Comparison of ENCODE assay signal across 1 cellular context in the genomic region with DNA sequence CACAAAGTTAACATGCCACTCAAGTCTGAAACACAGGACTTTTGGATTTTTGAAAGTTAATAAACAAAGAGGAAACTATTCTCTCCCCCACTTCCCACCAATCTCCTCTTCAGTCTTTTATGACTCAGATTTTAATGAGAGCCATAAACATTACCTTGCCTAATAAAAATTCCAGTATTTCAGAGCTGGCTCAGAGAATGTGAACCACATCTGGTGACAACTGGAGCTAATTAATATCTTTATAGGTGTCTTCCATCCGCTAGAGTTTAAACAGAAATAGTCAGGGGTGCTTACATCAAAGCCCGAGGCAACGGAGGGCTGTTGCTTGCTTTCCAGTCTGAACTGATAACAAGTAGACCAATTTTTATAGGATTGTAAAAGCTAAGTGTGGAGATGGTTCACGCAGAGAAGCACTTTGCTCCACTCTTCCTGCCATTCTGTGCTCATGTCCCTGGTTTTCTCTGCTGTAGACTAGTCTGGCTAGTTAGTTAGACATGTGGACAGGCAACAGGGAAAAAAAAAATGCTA.
TF ChIP-seq lines count a peak whose summit lies in the region.

No MANE protein-coding gene starts in this region.

TF ChIP-seq in HEK293, 187 proteins besides CTCF, POLR2A, EP300 and RAD21 (continued from another document and continues in another):
- peak; percentile 69 for TF ChIP-seq ZNF398 (tag by site-specific recombination; IDR thresholded peaks at IDR 0.05)
- TF ChIP-seq ZNF677 (tag by site-specific recombination; IDR thresholded peaks at IDR 0.05) = no peak
- no peak for TF ChIP-seq ZNF148 (tag by site-specific recombination; IDR thresholded peaks at IDR 0.05; ENCODE audit: borderline replicate concordance)
- TF ChIP-seq, protein P1, sequence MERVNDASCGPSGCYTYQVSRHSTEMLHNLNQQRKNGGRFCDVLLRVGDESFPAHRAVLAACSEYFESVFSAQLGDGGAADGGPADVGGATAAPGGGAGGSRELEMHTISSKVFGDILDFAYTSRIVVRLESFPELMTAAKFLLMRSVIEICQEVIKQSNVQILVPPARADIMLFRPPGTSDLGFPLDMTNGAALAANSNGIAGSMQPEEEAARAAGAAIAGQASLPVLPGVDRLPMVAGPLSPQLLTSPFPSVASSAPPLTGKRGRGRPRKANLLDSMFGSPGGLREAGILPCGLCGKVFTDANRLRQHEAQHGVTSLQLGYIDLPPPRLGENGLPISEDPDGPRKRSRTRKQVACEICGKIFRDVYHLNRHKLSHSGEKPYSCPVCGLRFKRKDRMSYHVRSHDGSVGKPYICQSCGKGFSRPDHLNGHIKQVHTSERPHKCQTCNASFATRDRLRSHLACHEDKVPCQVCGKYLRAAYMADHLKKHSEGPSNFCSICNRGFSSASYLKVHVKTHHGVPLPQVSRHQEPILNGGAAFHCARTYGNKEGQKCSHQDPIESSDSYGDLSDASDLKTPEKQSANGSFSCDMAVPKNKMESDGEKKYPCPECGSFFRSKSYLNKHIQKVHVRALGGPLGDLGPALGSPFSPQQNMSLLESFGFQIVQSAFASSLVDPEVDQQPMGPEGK (tag by site-specific recombination; IDR thresholded peaks at IDR 0.05) = 0 out of 2 replicates have a peak, but pooled peaks have one; percentile 27
- no peak for TF ChIP-seq ZNF121 (tag by site-specific recombination; IDR thresholded peaks at IDR 0.05)
- no peak for TF ChIP-seq GLI4 (tag by site-specific recombination; IDR thresholded peaks at IDR 0.05)
- peak; percentile 96 for TF ChIP-seq ZNF561 (tag by site-specific recombination; IDR thresholded peaks at IDR 0.05; ENCODE audit: borderline replicate concordance)
- peak; percentile 66 for TF ChIP-seq ZNF2 (tag by site-specific recombination; IDR thresholded peaks at IDR 0.05)
- TF ChIP-seq YY1 (tag by site-specific recombination; IDR thresholded peaks at IDR 0.05) = no peak; the same call in 1 of the 2 replicates
- 0 out of 2 replicates have a peak, but pooled peaks have one; percentile 53 for TF ChIP-seq ZNF19 (tag by site-specific recombination; IDR thresholded peaks at IDR 0.05; ENCODE audit: low read depth)
- TF ChIP-seq ZNF654 (tag by site-specific recombination; IDR thresholded peaks at IDR 0.05; ENCODE audit: low read depth) = no peak
- TF ChIP-seq ZNF488 (tag by site-specific recombination; IDR thresholded peaks at IDR 0.05) = peak; percentile 89; the same call in 1 of the 2 replicates
- TF ChIP-seq, protein P2, sequence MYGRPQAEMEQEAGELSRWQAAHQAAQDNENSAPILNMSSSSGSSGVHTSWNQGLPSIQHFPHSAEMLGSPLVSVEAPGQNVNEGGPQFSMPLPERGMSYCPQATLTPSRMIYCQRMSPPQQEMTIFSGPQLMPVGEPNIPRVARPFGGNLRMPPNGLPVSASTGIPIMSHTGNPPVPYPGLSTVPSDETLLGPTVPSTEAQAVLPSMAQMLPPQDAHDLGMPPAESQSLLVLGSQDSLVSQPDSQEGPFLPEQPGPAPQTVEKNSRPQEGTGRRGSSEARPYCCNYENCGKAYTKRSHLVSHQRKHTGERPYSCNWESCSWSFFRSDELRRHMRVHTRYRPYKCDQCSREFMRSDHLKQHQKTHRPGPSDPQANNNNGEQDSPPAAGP (tag by site-specific recombination; IDR thresholded peaks at IDR 0.05) = no peak
- TF ChIP-seq ZNF423 (tag by site-specific recombination; IDR thresholded peaks at IDR 0.05) = no peak; the same call in 1 of the 2 replicates
- TF ChIP-seq, protein P3, sequence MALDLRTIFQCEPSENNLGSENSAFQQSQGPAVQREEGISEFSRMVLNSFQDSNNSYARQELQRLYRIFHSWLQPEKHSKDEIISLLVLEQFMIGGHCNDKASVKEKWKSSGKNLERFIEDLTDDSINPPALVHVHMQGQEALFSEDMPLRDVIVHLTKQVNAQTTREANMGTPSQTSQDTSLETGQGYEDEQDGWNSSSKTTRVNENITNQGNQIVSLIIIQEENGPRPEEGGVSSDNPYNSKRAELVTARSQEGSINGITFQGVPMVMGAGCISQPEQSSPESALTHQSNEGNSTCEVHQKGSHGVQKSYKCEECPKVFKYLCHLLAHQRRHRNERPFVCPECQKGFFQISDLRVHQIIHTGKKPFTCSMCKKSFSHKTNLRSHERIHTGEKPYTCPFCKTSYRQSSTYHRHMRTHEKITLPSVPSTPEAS (tag by site-specific recombination; IDR thresholded peaks at IDR 0.05) = peak; percentile 28; the same call in 1 of the 2 replicates
- no peak for TF ChIP-seq ZNF791 (tag by site-specific recombination; IDR thresholded peaks at IDR 0.05)
- peak; percentile 83 for TF ChIP-seq ZSCAN30 (tag by site-specific recombination; IDR thresholded peaks at IDR 0.05)
- TF ChIP-seq ZNF24 (tag by site-specific recombination; IDR thresholded peaks at IDR 0.05) = peak; percentile 81; the same call in 1 of the 2 replicates
- peak; percentile 83; the same call in 1 of the 2 replicates for TF ChIP-seq ZNF645 (tag by site-specific recombination; IDR thresholded peaks at IDR 0.05)
- TF ChIP-seq, protein P4, sequence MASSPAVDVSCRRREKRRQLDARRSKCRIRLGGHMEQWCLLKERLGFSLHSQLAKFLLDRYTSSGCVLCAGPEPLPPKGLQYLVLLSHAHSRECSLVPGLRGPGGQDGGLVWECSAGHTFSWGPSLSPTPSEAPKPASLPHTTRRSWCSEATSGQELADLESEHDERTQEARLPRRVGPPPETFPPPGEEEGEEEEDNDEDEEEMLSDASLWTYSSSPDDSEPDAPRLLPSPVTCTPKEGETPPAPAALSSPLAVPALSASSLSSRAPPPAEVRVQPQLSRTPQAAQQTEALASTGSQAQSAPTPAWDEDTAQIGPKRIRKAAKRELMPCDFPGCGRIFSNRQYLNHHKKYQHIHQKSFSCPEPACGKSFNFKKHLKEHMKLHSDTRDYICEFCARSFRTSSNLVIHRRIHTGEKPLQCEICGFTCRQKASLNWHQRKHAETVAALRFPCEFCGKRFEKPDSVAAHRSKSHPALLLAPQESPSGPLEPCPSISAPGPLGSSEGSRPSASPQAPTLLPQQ (tag by site-specific recombination; IDR thresholded peaks at IDR 0.05) = peak; percentile 72
- peak; percentile 63; the same call in 1 of the 2 replicates for TF ChIP-seq ZNF10 (tag by site-specific recombination; IDR thresholded peaks at IDR 0.05)
- no peak for TF ChIP-seq ZNF670 (tag by site-specific recombination; IDR thresholded peaks at IDR 0.05; ENCODE audit: low read depth)
- no peak for TF ChIP-seq ZFP37 (tag by site-specific recombination; IDR thresholded peaks at IDR 0.05)
- TF ChIP-seq ZNF404 (tag by site-specific recombination; IDR thresholded peaks at IDR 0.05) = no peak
- no peak for TF ChIP-seq ZNF747 (tag by site-specific recombination; IDR thresholded peaks at IDR 0.05)
- no peak for TF ChIP-seq ZNF501 (tag by site-specific recombination; IDR thresholded peaks at IDR 0.05)
- TF ChIP-seq, protein P5, sequence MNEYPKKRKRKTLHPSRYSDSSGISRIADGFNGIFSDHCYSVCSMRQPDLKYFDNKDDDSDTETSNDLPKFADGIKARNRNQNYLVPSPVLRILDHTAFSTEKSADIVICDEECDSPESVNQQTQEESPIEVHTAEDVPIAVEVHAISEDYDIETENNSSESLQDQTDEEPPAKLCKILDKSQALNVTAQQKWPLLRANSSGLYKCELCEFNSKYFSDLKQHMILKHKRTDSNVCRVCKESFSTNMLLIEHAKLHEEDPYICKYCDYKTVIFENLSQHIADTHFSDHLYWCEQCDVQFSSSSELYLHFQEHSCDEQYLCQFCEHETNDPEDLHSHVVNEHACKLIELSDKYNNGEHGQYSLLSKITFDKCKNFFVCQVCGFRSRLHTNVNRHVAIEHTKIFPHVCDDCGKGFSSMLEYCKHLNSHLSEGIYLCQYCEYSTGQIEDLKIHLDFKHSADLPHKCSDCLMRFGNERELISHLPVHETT (tag by site-specific recombination; IDR thresholded peaks at IDR 0.05) = peak; percentile 67; the same call in 1 of the 2 replicates
- TF ChIP-seq ZNF449 (tag by site-specific recombination; IDR thresholded peaks at IDR 0.05) = no peak; the same call in 1 of the 2 replicates
- TF ChIP-seq, protein P6, sequence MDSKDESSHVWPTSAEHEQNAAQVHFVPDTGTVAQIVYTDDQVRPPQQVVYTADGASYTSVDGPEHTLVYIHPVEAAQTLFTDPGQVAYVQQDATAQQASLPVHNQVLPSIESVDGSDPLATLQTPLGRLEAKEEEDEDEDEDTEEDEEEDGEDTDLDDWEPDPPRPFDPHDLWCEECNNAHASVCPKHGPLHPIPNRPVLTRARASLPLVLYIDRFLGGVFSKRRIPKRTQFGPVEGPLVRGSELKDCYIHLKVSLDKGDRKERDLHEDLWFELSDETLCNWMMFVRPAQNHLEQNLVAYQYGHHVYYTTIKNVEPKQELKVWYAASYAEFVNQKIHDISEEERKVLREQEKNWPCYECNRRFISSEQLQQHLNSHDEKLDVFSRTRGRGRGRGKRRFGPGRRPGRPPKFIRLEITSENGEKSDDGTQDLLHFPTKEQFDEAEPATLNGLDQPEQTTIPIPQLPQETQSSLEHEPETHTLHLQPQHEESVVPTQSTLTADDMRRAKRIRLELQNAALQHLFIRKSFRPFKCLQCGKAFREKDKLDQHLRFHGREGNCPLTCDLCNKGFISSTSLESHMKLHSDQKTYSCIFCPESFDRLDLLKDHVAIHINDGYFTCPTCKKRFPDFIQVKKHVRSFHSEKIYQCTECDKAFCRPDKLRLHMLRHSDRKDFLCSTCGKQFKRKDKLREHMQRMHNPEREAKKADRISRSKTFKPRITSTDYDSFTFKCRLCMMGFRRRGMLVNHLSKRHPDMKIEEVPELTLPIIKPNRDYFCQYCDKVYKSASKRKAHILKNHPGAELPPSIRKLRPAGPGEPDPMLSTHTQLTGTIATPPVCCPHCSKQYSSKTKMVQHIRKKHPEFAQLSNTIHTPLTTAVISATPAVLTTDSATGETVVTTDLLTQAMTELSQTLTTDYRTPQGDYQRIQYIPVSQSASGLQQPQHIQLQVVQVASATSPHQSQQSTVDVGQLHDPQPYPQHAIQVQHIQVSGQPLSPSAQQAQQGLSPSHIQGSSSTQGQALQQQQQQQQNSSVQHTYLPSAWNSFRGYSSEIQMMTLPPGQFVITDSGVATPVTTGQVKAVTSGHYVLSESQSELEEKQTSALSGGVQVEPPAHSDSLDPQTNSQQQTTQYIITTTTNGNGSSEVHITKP (tag by site-specific recombination; IDR thresholded peaks at IDR 0.05) = peak; percentile 70
- TF ChIP-seq ZNF146 (tag by site-specific recombination; IDR thresholded peaks at IDR 0.05) = peak; percentile 88
- peak; percentile 12 for TF ChIP-seq ZNF510 (tag by site-specific recombination; IDR thresholded peaks at IDR 0.05; ENCODE audit: insufficient replicate concordance)
- no peak for TF ChIP-seq ZFP41 (tag by site-specific recombination; IDR thresholded peaks at IDR 0.05; ENCODE audit: borderline replicate concordance)
- peak; percentile 70; the same call in 1 of the 2 replicates for TF ChIP-seq ZNF350 (tag by site-specific recombination; IDR thresholded peaks at IDR 0.05)
